8 cellular contexts compared by ENCODE assay signal in genomic region chr15:74781673-74782595, GRCh38. TPM values are rescaled to one million over a fixed set of nuclear protein-coding genes. Genes with fewer than 3 reads are reported as not detected.
DNase-seq lines count a peak whose midpoint lies in the region; ATAC-seq and TF ChIP-seq lines count a peak whose summit lies in the region.

Gene CSK, plus strand, starts transcription at chr15:74782080. Its CDS starts 16,218 bp downstream, at chr15:74798298.

- H3K36me3 ChIP-seq in RWPE2 (ENCODE audit: low read depth) (peaks cover 12% of the 10 kb centered on the region), thymus (ENCODE audit: control insufficient read depth, insufficient read depth) (peaks cover 7% of the 10 kb centered on the region)

- no peaks in the 10 kb centered on the region for H3K36me3 Mint-ChIP-seq in neural crest cell (ENCODE audit: low read depth)

- H3K27me3 Mint-ChIP-seq in neural crest cell (ENCODE audit: low read depth): peaks cover 3% of the 10 kb centered on the region

- ATAC-seq in GM18520 (IDR thresholded peaks at IDR 0.05; ENCODE audit: unreplicated experiment) (peak; percentile 32), RWPE2 (ENCODE audit: low read depth) (peak; percentile 58), foreskin keratinocyte (peak; percentile 66)

- peak; percentile 100 for TF ChIP-seq CTCF in RWPE2 (IDR thresholded peaks at IDR 0.05; ENCODE audit: poor library complexity, severe bottlenecking)
- peak; percentile 69 for TF ChIP-seq CTCF in foreskin keratinocyte (conservative IDR thresholded peaks at IDR 0.05)
- TF ChIP-seq CTCF in neural crest cell (conservative IDR thresholded peaks at IDR 0.05): peak; percentile 70

- WGBS in thymus: under 1% methylated on average over 109 of the region's 109 CpGs

- H3K4me1 Mint-ChIP-seq in neural crest cell: peaks cover 70% of the 10 kb centered on the region

- H3K27ac ChIP-seq in RWPE2 (ENCODE audit: poor library complexity, severe bottlenecking) (peak within 1 kb of the TSS; percentile 67), foreskin keratinocyte (peak within 1 kb of the TSS; percentile 37), thymus (ENCODE audit: low read depth) (peak within 1 kb of the TSS; percentile 96)

- H3K4me1 ChIP-seq in RWPE2 (ENCODE audit: insufficient read depth, poor library complexity, severe bottlenecking) (peaks cover 31% of the 10 kb centered on the region), foreskin keratinocyte (peaks cover 11% of the 10 kb centered on the region), thymus (ENCODE audit: control insufficient read depth, insufficient read depth, low read length) (peaks cover 69% of the 10 kb centered on the region)

- peak within 1 kb of the TSS; percentile 92 for H3K4me3 Mint-ChIP-seq in neural crest cell

- H3K9me3 Mint-ChIP-seq in neural crest cell: no peaks in the 10 kb centered on the region

- H3K27me3 ChIP-seq in RWPE2 (ENCODE audit: insufficient read depth, poor library complexity, severe bottlenecking): no peaks in the 10 kb centered on the region
- no peaks in the 10 kb centered on the region for H3K27me3 ChIP-seq in foreskin keratinocyte
- no peaks in the 10 kb centered on the region for H3K27me3 ChIP-seq in thymus (ENCODE audit: control insufficient read depth, insufficient read depth)

- peak within 1 kb of the TSS; percentile 81 for H3K27ac Mint-ChIP-seq in neural crest cell (ENCODE audit: unreplicated experiment)

- DNase-seq in AG08396 (ENCODE audit: low spot score) (peak; percentile 98), HK-2 (ENCODE audit: unreplicated experiment) (peak; percentile 53), RWPE2 (ENCODE audit: low spot score) (peak; percentile 70), foreskin keratinocyte (peak in 1 of 2 donors; percentile 23), neural crest cell (ENCODE audit: low read depth, low spot score) (peak; percentile 69)
- DNase-seq in activated naive CD4-positive, alpha-beta T cell (lab: John Stamatoyannopoulos, UW): peak in 3 of 4 experiments; percentile 37 to 78 (median 59)

- H3K4me3 ChIP-seq in RWPE2 (ENCODE audit: severe bottlenecking): peak within 1 kb of the TSS; percentile 100
- peak within 1 kb of the TSS; percentile 99 for H3K4me3 ChIP-seq in thymus (ENCODE audit: low read length)

- H3K9me3 ChIP-seq in RWPE2 (ENCODE audit: severe bottlenecking) (no peaks in the 10 kb centered on the region), thymus (ENCODE audit: control insufficient read depth) (no peaks in the 10 kb centered on the region)

RNA-seq across cellular contexts. Expression of gene CSK, which starts in this region (rescaled TPM):
- total RNA-seq in foreskin keratinocyte: 39.7 and 47.8 TPM in 2 replicates
- 46.0 and 53.0 TPM in 2 replicates for polyA plus RNA-seq in foreskin keratinocyte
- 107 and 109 TPM in 2 replicates for total RNA-seq in neural crest cell
- 94.4 TPM for polyA plus RNA-seq in thymus

Comparison
In these comparisons a context has a peak if more than half of its experiments do, and no peak if none do; other contexts are left out.
1. H3K27ac ChIP-seq: peak in every context shown above with its lines; median percentile 96 in thymus; 67 in RWPE2; 37 in foreskin keratinocyte.